Comparison of ENCODE assay signal across 9 cellular contexts in the genomic region with DNA sequence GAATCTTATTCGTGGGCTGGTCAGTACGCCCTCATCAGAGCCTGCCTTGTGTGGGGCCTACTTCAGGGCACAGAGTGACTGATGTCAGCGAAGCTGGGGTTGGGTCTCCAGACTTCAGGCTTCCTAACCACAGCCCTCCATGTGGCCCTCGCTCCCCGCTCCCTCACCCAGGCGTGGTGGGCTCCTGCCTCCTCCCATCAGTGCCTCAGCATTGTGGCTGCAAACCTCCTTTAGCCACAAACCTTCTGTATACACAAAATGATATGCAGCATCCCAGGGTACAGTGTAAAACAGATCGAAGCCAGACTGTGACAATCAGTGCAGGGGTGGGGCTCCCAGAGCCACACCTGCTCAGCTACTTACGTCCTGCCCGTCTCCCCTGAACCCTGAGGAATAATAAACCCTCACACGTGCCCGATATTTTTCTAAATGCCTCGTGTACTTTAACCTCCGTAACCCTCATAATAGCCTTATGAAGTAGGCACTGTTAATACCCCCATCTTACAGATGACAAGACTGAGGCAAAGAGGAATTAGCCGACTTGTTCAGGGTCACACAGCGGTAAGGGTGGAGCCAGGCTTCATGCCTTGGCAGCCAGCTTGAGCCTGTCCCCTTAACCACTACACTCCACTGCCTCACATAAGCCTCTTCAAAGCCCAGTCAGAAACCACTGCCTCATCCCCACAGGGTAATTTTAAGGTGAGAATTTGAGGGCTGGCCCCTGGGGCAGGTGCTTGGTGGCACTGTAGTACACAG. TPM values are rescaled to one million over a fixed set of nuclear protein-coding genes. Genes with fewer than 3 reads are reported as not detected.
DNase-seq lines count a peak whose midpoint lies in the region; ATAC-seq and TF ChIP-seq lines count a peak whose summit lies in the region.
"Had no signal": no experiment of that assay in that cellular context is flagged by ENCODE, and none has a peak within 500 bp of the region (broad histone marks: within the 10 kb centered on the region; RNA-seq: fewer than 3 reads in every experiment).

No MANE protein-coding gene starts in this region.

- H3K4me3 ChIP-seq in gastroesophageal sphincter (no peak overlapping the region), thyroid gland (replicated peaks in 1 of 3) (no peak overlapping the region)

- H3K4me1 ChIP-seq in gastroesophageal sphincter (peaks cover 0 to 42% (median 25%) of the 10 kb centered on the region in 3 donors), thyroid gland (peaks cover 23 to 42% of the 10 kb centered on the region in 2 donors)

- H3K36me3 ChIP-seq in gastroesophageal sphincter (no peaks in the 10 kb centered on the region), thyroid gland (no peaks in the 10 kb centered on the region)

- no peak for TF ChIP-seq CTCF in RWPE1 (conservative IDR thresholded peaks at IDR 0.05; ENCODE audit: low read depth)
- TF ChIP-seq CTCF in gastroesophageal sphincter (IDR thresholded peaks at IDR 0.05), result no peak
- no peak for TF ChIP-seq CTCF in thyroid gland (IDR thresholded peaks at IDR 0.05)

- intact Hi-C loops in thyroid gland (cut with DNase I), result no loop called here

- TF ChIP-seq EP300 in gastroesophageal sphincter (IDR thresholded peaks at IDR 0.05), result no peak

- ATAC-seq in GM18517 (IDR thresholded peaks at IDR 0.05; ENCODE audit: unreplicated experiment) (peak; percentile 34), HG02642 (IDR thresholded peaks at IDR 0.05; ENCODE audit: poor library complexity, unreplicated experiment) (peak; percentile 37), gastroesophageal sphincter (no peak)

- CTCF ChIA-PET in RWPE1 (lab: Yijun Ruan, JAX), result interaction anchor here (0.7 kb wide), 1 partner anchor 8 kb away, joined by 3 read pairs; no protein-coding TSS in a partner anchor

- POLR2A ChIA-PET in RWPE1 (lab: Yijun Ruan, JAX; ENCODE audit: low non-redundant PET), result no interaction called here

- 73 to 78% methylated on average over 3 to 8 of the region's 15 CpGs for WGBS in gastroesophageal sphincter (ENCODE audit: low coverage in 1 of 2), 2 donors
- WGBS in thyroid gland, 2 donors, result 87 to 89% methylated on average over 13 to 15 of the region's 15 CpGs

- H3K27me3 ChIP-seq in gastroesophageal sphincter (no peaks in the 10 kb centered on the region), thyroid gland (no peaks in the 10 kb centered on the region)

- H3K9me3 ChIP-seq in gastroesophageal sphincter (no peaks in the 10 kb centered on the region), thyroid gland (no peaks in the 10 kb centered on the region)

- no peak for TF ChIP-seq POLR2A in gastroesophageal sphincter (IDR thresholded peaks at IDR 0.05)
- TF ChIP-seq POLR2A in thyroid gland (IDR thresholded peaks at IDR 0.05), result no peak

- no peak for DNase-seq in RWPE1 (ENCODE audit: low spot score)
- DNase-seq in thyroid gland, result peak; percentile 42 to 61
- DNase-seq in DMS53 (lab: John Stamatoyannopoulos, UW), result no peak
- DNase-seq in superior temporal gyrus (ENCODE audit: extremely low spot score), result no peak
- DNase-seq in SHP77 (lab: John Stamatoyannopoulos, UW), result no peak

- H3K27ac ChIP-seq in RWPE1, result peak overlapping the region; percentile 95
- H3K27ac ChIP-seq in gastroesophageal sphincter, result peak overlapping the region in 3 of 4 donors; percentile 73 to 77 (median 75)
- H3K27ac ChIP-seq in thyroid gland, result peak overlapping the region; percentile 93 to 96 (median 96)
- H3K27ac ChIP-seq: epithelial cell of prostate had no signal

RNA-seq across cellular contexts. Expression of a gene that starts 7.3 kb away (rescaled TPM):
- total RNA-seq in gastroesophageal sphincter (under 1 TPM in 1 of 4 donors, not detected in 3; 0.13 TPM), thyroid gland (not detected)

RNA-seq across cellular contexts. Expression of a gene that starts 46.5 kb away (rescaled TPM):
- total RNA-seq in gastroesophageal sphincter, result 10 to 100 TPM; 34.7 to 83.6 (median 61.6) TPM
- 10 to 100 TPM; 20.0 to 27.2 (median 21.3) TPM for total RNA-seq in thyroid gland

Comparison
In these comparisons a context has a peak if more than half of its experiments do, and no peak if none do; other contexts are left out.
1. DNase-seq: peak in thyroid gland (2 of 2); none in RWPE1 (single experiment), DMS53 (single experiment), superior temporal gyrus (single experiment) and SHP77 (0 of 2).
2. Peak in every context shown above with its lines, with median percentiles within 50 percentile points of each other: H3K27ac ChIP-seq.